Comparison of ENCODE assay signal across 31 cellular contexts in genomic region chr5:21452429-21452828, GRCh38.
DNase-seq lines count a peak whose midpoint lies in the region; ATAC-seq, FAIRE-seq and TF ChIP-seq lines count a peak whose summit lies in the region.
"Had no signal": no experiment of that assay in that cellular context is flagged by ENCODE, and none has a peak within 500 bp of the region (broad histone marks: within the 10 kb centered on the region; RNA-seq: fewer than 3 reads in every experiment).

No MANE protein-coding gene starts in this region.

- TF ChIP-seq CTCF in A673 (conservative IDR thresholded peaks at IDR 0.05; ENCODE audit: low read depth, low read length) (no peak), upper lobe of left lung (IDR thresholded peaks at IDR 0.05) (no peak), pancreas (IDR thresholded peaks at IDR 0.05) (no peak)

- TF ChIP-seq EP300 in upper lobe of left lung (IDR thresholded peaks at IDR 0.05): no peak

- POLR2A ChIA-PET in A673 (lab: Charles Lee; ENCODE audit: low non-redundant PET): no interaction called here

- H3K9me3 ChIP-seq in A673 (ENCODE audit: low read depth, low read length, poor library complexity, severe bottlenecking) (no peaks in the 10 kb centered on the region), upper lobe of left lung (no peaks in the 10 kb centered on the region), pancreas (no peaks in the 10 kb centered on the region)
- H3K9me3 ChIP-seq: BE2C, gastroesophageal sphincter, lower lobe of right lung, psoas muscle, sigmoid colon, SJCRH30, transverse colon had no signal

- H3K36me3 ChIP-seq in A673 (ENCODE audit: insufficient read depth, low read length, poor library complexity, severe bottlenecking) (no peaks in the 10 kb centered on the region), upper lobe of left lung (no peaks in the 10 kb centered on the region), pancreas (no peaks in the 10 kb centered on the region)
- H3K36me3 ChIP-seq: BE2C, gastroesophageal sphincter, lower lobe of right lung, sigmoid colon, SJCRH30, transverse colon had no signal

- TF ChIP-seq POLR2A in upper lobe of left lung (IDR thresholded peaks at IDR 0.05): no peak

- CTCF ChIA-PET in A673 (lab: Charles Lee): no interaction called here

- no peak for ATAC-seq in GM18870 (IDR thresholded peaks at IDR 0.05; ENCODE audit: unreplicated experiment)
- ATAC-seq in upper lobe of left lung (ENCODE audit: low FRiP score in 2 of 2): no peak
- ATAC-seq in pancreas: no peak
- ATAC-seq: CD8-positive, alpha-beta T cell; gastroesophageal sphincter; GM12878; lower lobe of right lung; natural killer cell; psoas muscle had no signal

- no peaks in the 10 kb centered on the region for H3K27me3 ChIP-seq in A673 (replicated peaks; ENCODE audit: insufficient read depth, low read depth, low read length, poor library complexity)
- no peaks in the 10 kb centered on the region for H3K27me3 ChIP-seq in upper lobe of left lung
- H3K27me3 ChIP-seq in pancreas: no peaks in the 10 kb centered on the region
- H3K27me3 ChIP-seq: BE2C, gastroesophageal sphincter, hepatocyte, sigmoid colon, SJCRH30, transverse colon had no signal

- no peak overlapping the region for H3K4me3 ChIP-seq in A673 (ENCODE audit: low read depth, low read length, poor library complexity, severe bottlenecking)
- H3K4me3 ChIP-seq in upper lobe of left lung: no peak overlapping the region
- H3K4me3 ChIP-seq in pancreas: no peak overlapping the region
- H3K4me3 ChIP-seq: gastroesophageal sphincter, GM12878, hepatocyte, lower lobe of right lung, psoas muscle, sigmoid colon, SJCRH30, transverse colon had no signal

- 30 to 36% methylated on average over 2 of the region's 2 CpGs for WGBS in upper lobe of left lung, 2 donors
- 15 to 20% methylated on average over 2 of the region's 2 CpGs for WGBS in pancreas, 2 donors

- no TSS peak for BruUV-seq in A673 (replicated peaks; lab: Mats Ljungman, UMichigan)

- DNase-seq in A673 (ENCODE audit: low spot score) (peak; percentile 37), H4 (ENCODE audit: low spot score) (peak; percentile 6), NCI-H524 treated with DMSO at 0.1 percent for 48 hours (lab: John Stamatoyannopoulos, UW) (peak; percentile 18), fibroblast of peridontal ligament (ENCODE audit: extremely low read depth) (peak; percentile 5), NK-92 (lab: John Stamatoyannopoulos, UW; ENCODE audit: unreplicated experiment) (no peak), upper lobe of left lung (no peak), pancreas (no peak)
- DNase-seq: activated CD4-positive, CD25-positive, alpha-beta regulatory T cell; activated T-cell treated with anti-CD3 and anti-CD28 coated beads, Interleukin-2, amount 50 U/mL, for 48 hours; BE2C; caudate nucleus; CD8-positive, alpha-beta T cell; erythroblast; lower lobe of right lung; natural killer cell; NCI-H1092 treated with DMSO at 0.1 percent for 48 hours; NCI-H1694 treated with DMSO at 0.1 percent for 48 hours; NCI-H226; NCI-H774; nucleus accumbens; psoas muscle; sigmoid colon; SJCRH30; stimulated activated CD4-positive, alpha-beta T cell treated with anti-CD3 and anti-CD28 coated beads, Interleukin-15, amount 100 ng/mL, for 24 hours; stimulated activated CD4-positive, alpha-beta T cell treated with anti-CD3 and anti-CD28 coated beads, Interleukin-4, amount 100 ng/mL, for 4 hours; T-helper 1 cell; transverse colon had no signal

- no peak for FAIRE-seq in pancreas (lab: Jason Lieb, UNC)
- FAIRE-seq: GM12878 had no signal

- H3K27ac ChIP-seq in A673 (ENCODE audit: low read depth, low read length, poor library complexity, severe bottlenecking) (no peak overlapping the region), upper lobe of left lung (no peak overlapping the region), pancreas (no peak overlapping the region)
- H3K27ac ChIP-seq: gastroesophageal sphincter, hepatocyte, lower lobe of right lung, psoas muscle, sigmoid colon, SJCRH30, transverse colon had no signal

- intact Hi-C loops in A673 (cut with micrococcal nuclease; ENCODE audit: unreplicated experiment) (loop anchor here (10.0 kb wide), 1 partner anchor 478 kb away; no protein-coding TSS in a partner anchor), pancreas (cut with DNase I) (no loop called here)

- H3K4me1 ChIP-seq in A673 (ENCODE audit: insufficient read depth, low read length, poor library complexity, severe bottlenecking) (no peaks in the 10 kb centered on the region), upper lobe of left lung (no peaks in the 10 kb centered on the region), pancreas (no peaks in the 10 kb centered on the region)
- H3K4me1 ChIP-seq: BE2C, gastroesophageal sphincter, lower lobe of right lung, psoas muscle, sigmoid colon, SJCRH30, transverse colon had no signal

Comparison
In these comparisons a context has a peak if more than half of its experiments do, and no peak if none do; other contexts are left out.
1. DNase-seq: peak in A673 (single experiment), H4 (single experiment), NCI-H524 treated with DMSO at 0.1 percent for 48 hours (single experiment) and fibroblast of peridontal ligament (single experiment); none in NK-92 (single experiment), upper lobe of left lung (0 of 2) and pancreas (0 of 6).